ENCODE assay signal across 21 cellular contexts in genomic region chr21:42068256-42068545, GRCh38. TPM values are rescaled to one million over a fixed set of nuclear protein-coding genes. Genes with fewer than 3 reads are reported as not detected.
A peak's percentile ranks its signal among the peaks of the same experiment; 100 is the strongest.
DNase-seq lines count a peak whose midpoint lies in the region; ATAC-seq, FAIRE-seq and TF ChIP-seq lines count a peak whose summit lies in the region.
"Had no signal": no experiment of that assay in that cellular context is flagged by ENCODE, and none has a peak within 500 bp of the region (broad histone marks: within the 10 kb centered on the region; RNA-seq: fewer than 3 reads in every experiment).

No MANE protein-coding gene starts in this region.

- no peak overlapping the region for H3K56ac ChIP-seq in H1 (replicated peaks; ENCODE audit: insufficient read length, low read depth, low read length)

- H3K9me3 ChIP-seq in OCI-LY7 (ENCODE audit: low read length): no peaks in the 10 kb centered on the region
- H3K9me3 ChIP-seq in H1 (ENCODE audit: insufficient read depth in 2 of 2, low read depth in 1 of 2, low read length in 1 of 2): no peaks in the 10 kb centered on the region
- H3K9me3 ChIP-seq in neuronal stem cell (replicated peaks in 1 of 2; ENCODE audit: control insufficient read depth in 2 of 2, insufficient read depth in 1 of 2, low read depth in 1 of 2, low read length in 2 of 2): no peaks in the 10 kb centered on the region
- H3K9me3 ChIP-seq in right lobe of liver: no peaks in the 10 kb centered on the region
- H3K9me3 ChIP-seq: A549 had no signal

- H2AFZ ChIP-seq in GM23338 (peak overlapping the region; percentile 78; the same call in 1 of the 2 replicates), OCI-LY7 (ENCODE audit: low read length) (no peak overlapping the region), H1 (ENCODE audit: low read length) (no peak overlapping the region), neuronal stem cell (ENCODE audit: low read length) (peak overlapping the region; percentile 45)

- TF ChIP-seq CTCF in GM23338 (conservative IDR thresholded peaks at IDR 0.05; ENCODE audit: low read depth in 2 of 2) (no peak), OCI-LY7 (conservative IDR thresholded peaks at IDR 0.05; ENCODE audit: low read length) (no peak), H1 (IDR thresholded peaks at IDR 0.05; ENCODE audit: control extremely low read depth in 1 of 3, insufficient read depth in 1 of 3, low read depth in 1 of 3, low read length in 3 of 3) (no peak), right lobe of liver (IDR thresholded peaks at IDR 0.05) (no peak)

- no peak overlapping the region for H2BK20ac ChIP-seq in H1 (ENCODE audit: low read length)

- H3K23ac ChIP-seq in H1 (ENCODE audit: insufficient read length) (no peak overlapping the region), neuronal stem cell (ENCODE audit: low read depth, low read length, poor library complexity) (peak overlapping the region; percentile 21)

- BruUV-seq in OCI-LY7 (replicated peaks; lab: Mats Ljungman, UMichigan): no TSS peak

- peaks cover 6% of the 10 kb centered on the region for H3K23me2 ChIP-seq in H1 (ENCODE audit: low read depth, low read length)

- H3F3A ChIP-seq in GM23338 (replicated peaks; ENCODE audit: low read depth): no peaks in the 10 kb centered on the region

- H3K27me3 ChIP-seq in GM23338 (ENCODE audit: insufficient read depth) (no peaks in the 10 kb centered on the region), H1 (replicated peaks in 1 of 4; ENCODE audit: control insufficient read depth in 3 of 4, extremely low read depth in 1 of 4, insufficient read depth in 3 of 4, low read length in 3 of 4) (0 out of 7 replicates have a peak, but pooled peaks cover 0 to 4% (median 0%) of the 10 kb centered on the region in 4 experiments), neuronal stem cell (ENCODE audit: control insufficient read depth in 3 of 3, insufficient read depth in 3 of 3, low read depth in 1 of 3, low read length in 3 of 3) (peaks cover 0 to 16% (median 0%) of the 10 kb centered on the region in 3 experiments), right lobe of liver (peaks cover 0 to 14% of the 10 kb centered on the region in 2 donors)

- H4K91ac ChIP-seq in H1 (replicated peaks; ENCODE audit: insufficient read length, low read length): no peak overlapping the region
- H4K91ac ChIP-seq in neuronal stem cell (ENCODE audit: low read depth, low read length, poor library complexity): no peak overlapping the region

- no peak overlapping the region for H2BK120ac ChIP-seq in H1 (replicated peaks; ENCODE audit: low read depth, low read length)
- H2BK120ac ChIP-seq in neuronal stem cell (ENCODE audit: low read depth, low read length): peak overlapping the region; percentile 52

- intact Hi-C loops in OCI-LY7 (cut with micrococcal nuclease; ENCODE audit: unreplicated experiment): loop anchor here (10.0 kb wide), 2 partner anchors 467 to 643 kb away; partner anchors contain the start of gene MX1
- intact Hi-C loops in right lobe of liver (cut with DNase I): loop anchor here in 1 of 2 donors (10.0 kb wide), 1 partner anchor 47 kb away; no protein-coding TSS in a partner anchor

- H3K4me3 ChIP-seq in GM23338 (no peak overlapping the region), OCI-LY7 (ENCODE audit: low read depth, low read length, poor library complexity, severe bottlenecking) (no peak overlapping the region), H1 (ENCODE audit: extremely low read depth in 1 of 4, insufficient read depth in 2 of 4, low read depth in 3 of 4, low read length in 4 of 4) (no peak overlapping the region), neuronal stem cell (ENCODE audit: low read length in 2 of 2) (no peak overlapping the region), right lobe of liver (no peak overlapping the region)
- H3K4me3 ChIP-seq: A549, GM12878 had no signal

- H3K4ac ChIP-seq in H1 (replicated peaks; ENCODE audit: insufficient read length, low read depth, low read length) (no peak overlapping the region), neuronal stem cell (ENCODE audit: low read length) (no peak overlapping the region)

- H3K36me3 ChIP-seq in GM23338 (ENCODE audit: insufficient read depth): no peaks in the 10 kb centered on the region
- H3K36me3 ChIP-seq in OCI-LY7 (ENCODE audit: insufficient read depth, low read length): no peaks in the 10 kb centered on the region
- no peaks in the 10 kb centered on the region for H3K36me3 ChIP-seq in H1 (ENCODE audit: control insufficient read depth in 2 of 4, insufficient read depth in 4 of 4, low read length in 3 of 4)
- no peaks in the 10 kb centered on the region for H3K36me3 ChIP-seq in neuronal stem cell (replicated peaks in 1 of 2; ENCODE audit: control insufficient read depth in 2 of 2, insufficient read depth in 2 of 2, low read length in 2 of 2)
- H3K36me3 ChIP-seq in right lobe of liver: no peaks in the 10 kb centered on the region

- H3K9ac ChIP-seq in H1 (replicated peaks in 1 of 4; ENCODE audit: extremely low read depth in 1 of 4, low read depth in 3 of 4, low read length in 3 of 4): no peak overlapping the region; a peak in 1 of 7 replicates
- H3K9ac ChIP-seq in neuronal stem cell (ENCODE audit: low read depth, low read length, poor library complexity): no peak overlapping the region

- no peaks in the 10 kb centered on the region for H3K79me1 ChIP-seq in H1 (ENCODE audit: low read depth, low read length)
- no peaks in the 10 kb centered on the region for H3K79me1 ChIP-seq in neuronal stem cell (ENCODE audit: low read depth, low read length)

- WGBS in H1 (ENCODE audit: extremely low coverage in 1 of 2, insufficient coverage in 1 of 2, insufficient read length in 1 of 2, insufficient replicate concordance in 2 of 2, low coverage in 1 of 2, low lambda C conversion rate in 2 of 2, missing lambda C conversion rate in 1 of 2), 2 experiments: 91% methylated on average over 5 of the region's 6 CpGs; no CpG with 5 or more reads in 1 of the 2 experiments
- WGBS in neuronal stem cell (ENCODE audit: extremely low coverage in 2 of 2, insufficient read length in 2 of 2, insufficient replicate concordance in 1 of 2), 2 donors: no CpG with 5 or more reads among the region's 6 CpGs
- WGBS in right lobe of liver (ENCODE audit: insufficient coverage, low coverage, low lambda C conversion rate, missing lambda C conversion rate): 50% methylated on average over 1 of the region's 6 CpGs

- H4K8ac ChIP-seq in H1 (ENCODE audit: extremely low read depth, insufficient read depth, low read length) (no peak overlapping the region), neuronal stem cell (ENCODE audit: low read depth, low read length) (no peak overlapping the region)

- no peak for TF ChIP-seq EP300 in H1 (IDR thresholded peaks at IDR 0.05; ENCODE audit: borderline replicate concordance in 1 of 2, low read depth in 2 of 2, low read length in 2 of 2)

- peak overlapping the region; percentile 48; the same call in 1 of the 2 replicates for H2AK5ac ChIP-seq in H1 (ENCODE audit: low read depth, low read length)
- no peak overlapping the region for H2AK5ac ChIP-seq in neuronal stem cell (ENCODE audit: low read depth, low read length)

- DNase-seq in GM23338 (ENCODE audit: low spot score) (no peak), OCI-LY7 (ENCODE audit: low spot score) (no peak), H1 (ENCODE audit: low read depth in 1 of 2, low spot score in 2 of 2) (no peak), neuronal stem cell (ENCODE audit: low spot score) (no peak), right lobe of liver (no peak), SHP77 (lab: John Stamatoyannopoulos, UW) (no peak), NCI-H1092 treated with DMSO at 0.1 percent for 48 hours (lab: John Stamatoyannopoulos, UW) (no peak)
- no peak for DNase-seq in effector CD8-positive, alpha-beta T cell (lab: John Stamatoyannopoulos, UW)
- DNase-seq: 8988T; C1 segment of cervical spinal cord; CD4-positive, alpha-beta memory T cell; DMS 273 treated with DMSO at 0.1 percent for 48 hours; DMS79; EL; GDM1; GOT3; H7; HCEC 1CT had no signal

- no peak overlapping the region for H3K27ac ChIP-seq in GM23338 (ENCODE audit: low read depth)
- H3K27ac ChIP-seq in OCI-LY7 (ENCODE audit: low read depth, low read length, poor library complexity, severe bottlenecking): peak overlapping the region; percentile 93
- no peak overlapping the region for H3K27ac ChIP-seq in H1 (ENCODE audit: low read depth, low read length)
- H3K27ac ChIP-seq in neuronal stem cell (replicated peaks; ENCODE audit: low read length): no peak overlapping the region
- no peak overlapping the region for H3K27ac ChIP-seq in right lobe of liver
- H3K27ac ChIP-seq: A549 had no signal

- H3K36me3 Mint-ChIP-seq in GM23338 (ENCODE audit: low read depth): no peaks in the 10 kb centered on the region
- H3K36me3 Mint-ChIP-seq: CD4-positive, alpha-beta memory T cell had no signal

- peak overlapping the region; percentile 75; the same call in 1 of the 2 replicates for H2BK12ac ChIP-seq in H1 (ENCODE audit: low read depth, low read length)
- no peak overlapping the region for H2BK12ac ChIP-seq in neuronal stem cell (ENCODE audit: low read length)

- no peak overlapping the region for H3K14ac ChIP-seq in H1 (ENCODE audit: insufficient read length)
- no peak overlapping the region for H3K14ac ChIP-seq in neuronal stem cell (ENCODE audit: low read length)

- FAIRE-seq in H1 (lab: Jason Lieb, UNC): no peak
- FAIRE-seq: A549, D721Med, GM12878 had no signal

- H3K4me1 ChIP-seq in GM23338 (ENCODE audit: insufficient read depth) (0 out of 2 replicates have a peak, but pooled peaks cover 3% of the 10 kb centered on the region), OCI-LY7 (ENCODE audit: insufficient read depth, low read length, poor library complexity, severe bottlenecking) (peaks cover 72% of the 10 kb centered on the region), H1 (replicated peaks in 1 of 4; ENCODE audit: control insufficient read depth in 3 of 4, insufficient read depth in 4 of 4, low read length in 3 of 4) (peaks cover 0 to 20% (median 6%) of the 10 kb centered on the region in 4 experiments; a peak in 4 of 7 replicates), neuronal stem cell (ENCODE audit: control insufficient read depth in 2 of 2, insufficient read depth in 1 of 2, low read depth in 1 of 2, low read length in 2 of 2) (peaks cover 5 to 23% of the 10 kb centered on the region in 2 donors), right lobe of liver (peaks cover 0 to 5% (median 2%) of the 10 kb centered on the region in 4 donors)
- H3K4me1 ChIP-seq: A549 had no signal

- TF ChIP-seq RAD21 in H1 (IDR thresholded peaks at IDR 0.05 in 1 of 2, conservative IDR thresholded peaks at IDR 0.05 in 1 of 2; ENCODE audit: low read depth in 2 of 2, low read length in 2 of 2): no peak

- H4K20me1 ChIP-seq in GM23338 (replicated peaks; ENCODE audit: insufficient read depth): no peaks in the 10 kb centered on the region
- H4K20me1 ChIP-seq in OCI-LY7 (ENCODE audit: insufficient read depth, low read length): no peaks in the 10 kb centered on the region
- H4K20me1 ChIP-seq in H1 (replicated peaks in 1 of 2; ENCODE audit: control insufficient read depth in 1 of 2, insufficient read depth in 2 of 2, low read length in 2 of 2): no peaks in the 10 kb centered on the region

- TF ChIP-seq POLR2A in H1 (IDR thresholded peaks at IDR 0.05; ENCODE audit: control extremely low read depth in 1 of 2, low read depth in 2 of 2, low read length in 2 of 2) (no peak), right lobe of liver (IDR thresholded peaks at IDR 0.05) (no peak)

- H3K4me2 ChIP-seq in GM23338: no peak overlapping the region
- peak overlapping the region; percentile 94 for H3K4me2 ChIP-seq in OCI-LY7 (ENCODE audit: low read length)
- H3K4me2 ChIP-seq in H1 (ENCODE audit: insufficient read depth in 1 of 2, low read depth in 2 of 2, low read length in 2 of 2): no peak overlapping the region
- no peak overlapping the region for H3K4me2 ChIP-seq in neuronal stem cell (ENCODE audit: insufficient read depth, low read length, poor library complexity, severe bottlenecking)
- H3K4me2 ChIP-seq: A549 had no signal

- H3K27me3 Mint-ChIP-seq in GM23338 (ENCODE audit: insufficient read depth, low read depth, poor library complexity): peaks cover 11% of the 10 kb centered on the region
- H3K27me3 Mint-ChIP-seq: CD4-positive, alpha-beta memory T cell had no signal

- H4K5ac ChIP-seq in H1 (ENCODE audit: insufficient read length, low read depth, low read length): no peak overlapping the region

- no peaks in the 10 kb centered on the region for H3K9me3 Mint-ChIP-seq in GM23338
- H3K9me3 Mint-ChIP-seq: CD4-positive, alpha-beta memory T cell had no signal

- H3K79me2 ChIP-seq in GM23338 (replicated peaks; ENCODE audit: insufficient read depth) (no peaks in the 10 kb centered on the region), OCI-LY7 (ENCODE audit: insufficient read depth, low read depth, low read length) (peaks cover 14% of the 10 kb centered on the region; the same call in 1 of the 2 replicates), H1 (ENCODE audit: control insufficient read depth in 1 of 2, insufficient read depth in 2 of 2, low read length in 2 of 2) (no peaks in the 10 kb centered on the region)

- no peak overlapping the region for H3K27ac Mint-ChIP-seq in GM23338

- H2BK15ac ChIP-seq in H1 (ENCODE audit: low read length) (no peak overlapping the region), neuronal stem cell (ENCODE audit: low read length) (no peak overlapping the region)

- CTCF ChIA-PET in OCI-LY7 (lab: Charles Lee; ENCODE audit: unreplicated experiment): no interaction called here
- CTCF ChIA-PET in H1 (lab: Charles Lee; ENCODE audit: partially characterized antibody): no interaction called here

- POLR2A ChIA-PET in OCI-LY7 (lab: Charles Lee) (interaction anchor here (1.5 kb wide), 1 partner anchor 9 kb away, joined by 6 read pairs; no protein-coding TSS in a partner anchor), H1 (lab: Charles Lee; ENCODE audit: partially characterized antibody) (no interaction called here)

- no peak overlapping the region for H3K4me3 Mint-ChIP-seq in GM23338
- H3K4me3 Mint-ChIP-seq: CD4-positive, alpha-beta memory T cell had no signal

- ATAC-seq in GM23338 (no peak), right lobe of liver (no peak)
- ATAC-seq: A549, GM12878 had no signal

- H2BK5ac ChIP-seq in H1 (ENCODE audit: low read depth, low read length): no peak overlapping the region
- H2BK5ac ChIP-seq in neuronal stem cell (ENCODE audit: low read length): no peak overlapping the region

- no peak overlapping the region for H3K18ac ChIP-seq in H1 (ENCODE audit: extremely low read depth, low read length)
- H3K18ac ChIP-seq in neuronal stem cell (ENCODE audit: low read length): peak overlapping the region; percentile 23

- H3K9me2 ChIP-seq in GM23338 (ENCODE audit: insufficient read depth) (no peaks in the 10 kb centered on the region), OCI-LY7 (ENCODE audit: insufficient read depth, low read length) (no peaks in the 10 kb centered on the region)

- H3K4me1 Mint-ChIP-seq in GM23338: peaks cover 21% of the 10 kb centered on the region

RNA-seq across cellular contexts. Expression of gene UMODL1, which starts 2.9 kb away (rescaled TPM):
- total RNA-seq in GM23338 (2014; rRNA removed; shearing (Covaris generic)): not detected in 2 replicates
- polyA plus RNA-seq in GM23338 (2016; fragmentation: Nextera tagmentation; extraction: Ambion mirVana) (0.05 TPM in 1 of 2 replicates, not detected in the other), H1 (2011; rRNA removed) (0.02 TPM in 1 of 2 replicates, not detected in the other)
- 6.6 and 12.3 TPM in 2 replicates for total RNA-seq in OCI-LY7 (2014; rRNA removed; shearing (Covaris generic))
- total RNA-seq in OCI-LY7 (2022) (7.4 and 10.0 TPM in 2 replicates), right lobe of liver (1 to 10 TPM in 2 of 6 experiments, under 1 TPM in 2, not detected in 2; 0.06 to 1.2 (median 0.75) TPM)
- not detected in 2 replicates for total RNA-seq in H1 (2021; fragmentation: NEBNext Ultra II Directional; extraction: Animal tissue kit (Norgen Biotek cat#: 25700))
- not detected for polyA plus RNA-seq in H1 (2011; cell fraction: cytosol; rRNA removed)
- polyA plus RNA-seq in H1 (2011; cell fraction: nucleus; rRNA removed): not detected
- polyA plus RNA-seq in H1 (2012, experiment 1 of 2): not detected in 4 replicates
- not detected for polyA plus RNA-seq in H1 (2012, experiment 2 of 2)
- not detected for polyA plus RNA-seq in H1 (2013, experiment 1 of 2)
- polyA plus RNA-seq in H1 (2013, experiment 2 of 2): not detected
- not detected in 2 replicates for polyA minus RNA-seq in H1 (2011; rRNA and poly(A)+ RNA removed)
- not detected for polyA minus RNA-seq in H1 (2011; cell fraction: cytosol; rRNA and poly(A)+ RNA removed)
- polyA minus RNA-seq in H1 (2011; cell fraction: nucleus; rRNA and poly(A)+ RNA removed): not detected
- not detected for polyA plus RNA-seq in neuronal stem cell (2013, experiment 1 of 2)
- not detected for polyA plus RNA-seq in neuronal stem cell (2013, experiment 2 of 2)
- polyA plus RNA-seq: A549 had no signal

RNA-seq across cellular contexts. Expression of gene ZBTB21, which starts 58.0 kb away (rescaled TPM):
- 11.0 and 13.6 TPM in 2 replicates for total RNA-seq in GM23338 (2014; rRNA removed; shearing (Covaris generic))
- polyA plus RNA-seq in GM23338 (2016; fragmentation: Nextera tagmentation; extraction: Ambion mirVana) (8.7 and 10.0 TPM in 2 replicates), H1 (2011; rRNA removed) (3.9 and 4.0 TPM in 2 replicates)
- 10.0 and 12.4 TPM in 2 replicates for total RNA-seq in OCI-LY7 (2014; rRNA removed; shearing (Covaris generic))
- total RNA-seq in OCI-LY7 (2022) (19.6 and 22.6 TPM in 2 replicates), right lobe of liver (10 to 100 TPM in 4 of 6 experiments, 1 to 10 TPM in 2; 3.0 to 28.5 (median 11.2) TPM)
- total RNA-seq in H1 (2021; fragmentation: NEBNext Ultra II Directional; extraction: Animal tissue kit (Norgen Biotek cat#: 25700)): 16.2 and 17.8 TPM in 2 replicates
- 3.8 TPM for polyA plus RNA-seq in H1 (2011; cell fraction: cytosol; rRNA removed)
- 8.8 TPM for polyA plus RNA-seq in H1 (2011; cell fraction: nucleus; rRNA removed)
- polyA plus RNA-seq in H1 (2012, experiment 1 of 2): 5.4 to 8.5 TPM (median 6.6 TPM) in 4 replicates
- 0.37 TPM for polyA plus RNA-seq in H1 (2012, experiment 2 of 2)
- 7.4 TPM for polyA plus RNA-seq in H1 (2013, experiment 1 of 2)
- polyA plus RNA-seq in H1 (2013, experiment 2 of 2): 7.1 TPM
- polyA minus RNA-seq in H1 (2011; rRNA and poly(A)+ RNA removed): 16.0 and 24.5 TPM in 2 replicates
- polyA minus RNA-seq in H1 (2011; cell fraction: cytosol; rRNA and poly(A)+ RNA removed): 12.4 TPM
- polyA minus RNA-seq in H1 (2011; cell fraction: nucleus; rRNA and poly(A)+ RNA removed): 24.6 TPM
- 11.2 TPM for polyA plus RNA-seq in neuronal stem cell (2013, experiment 1 of 2)
- 11.2 TPM for polyA plus RNA-seq in neuronal stem cell (2013, experiment 2 of 2)

Comparison
In these comparisons a context has a peak if more than half of its experiments do, and no peak if none do; other contexts are left out.
1. H2AFZ ChIP-seq: peak in GM23338 (single experiment) and neuronal stem cell (single experiment); none in OCI-LY7 (single experiment) and H1 (single experiment).